1 cellular context compared by ENCODE assay signal in genomic region chr5:81848368-81848767, GRCh38.
TF ChIP-seq lines count a peak whose summit lies in the region.

No MANE protein-coding gene starts in this region.

TF ChIP-seq in SK-N-SH, 30 proteins besides CTCF, POLR2A, EP300 and RAD21 (continued from another document):
- TF ChIP-seq, protein P1, sequence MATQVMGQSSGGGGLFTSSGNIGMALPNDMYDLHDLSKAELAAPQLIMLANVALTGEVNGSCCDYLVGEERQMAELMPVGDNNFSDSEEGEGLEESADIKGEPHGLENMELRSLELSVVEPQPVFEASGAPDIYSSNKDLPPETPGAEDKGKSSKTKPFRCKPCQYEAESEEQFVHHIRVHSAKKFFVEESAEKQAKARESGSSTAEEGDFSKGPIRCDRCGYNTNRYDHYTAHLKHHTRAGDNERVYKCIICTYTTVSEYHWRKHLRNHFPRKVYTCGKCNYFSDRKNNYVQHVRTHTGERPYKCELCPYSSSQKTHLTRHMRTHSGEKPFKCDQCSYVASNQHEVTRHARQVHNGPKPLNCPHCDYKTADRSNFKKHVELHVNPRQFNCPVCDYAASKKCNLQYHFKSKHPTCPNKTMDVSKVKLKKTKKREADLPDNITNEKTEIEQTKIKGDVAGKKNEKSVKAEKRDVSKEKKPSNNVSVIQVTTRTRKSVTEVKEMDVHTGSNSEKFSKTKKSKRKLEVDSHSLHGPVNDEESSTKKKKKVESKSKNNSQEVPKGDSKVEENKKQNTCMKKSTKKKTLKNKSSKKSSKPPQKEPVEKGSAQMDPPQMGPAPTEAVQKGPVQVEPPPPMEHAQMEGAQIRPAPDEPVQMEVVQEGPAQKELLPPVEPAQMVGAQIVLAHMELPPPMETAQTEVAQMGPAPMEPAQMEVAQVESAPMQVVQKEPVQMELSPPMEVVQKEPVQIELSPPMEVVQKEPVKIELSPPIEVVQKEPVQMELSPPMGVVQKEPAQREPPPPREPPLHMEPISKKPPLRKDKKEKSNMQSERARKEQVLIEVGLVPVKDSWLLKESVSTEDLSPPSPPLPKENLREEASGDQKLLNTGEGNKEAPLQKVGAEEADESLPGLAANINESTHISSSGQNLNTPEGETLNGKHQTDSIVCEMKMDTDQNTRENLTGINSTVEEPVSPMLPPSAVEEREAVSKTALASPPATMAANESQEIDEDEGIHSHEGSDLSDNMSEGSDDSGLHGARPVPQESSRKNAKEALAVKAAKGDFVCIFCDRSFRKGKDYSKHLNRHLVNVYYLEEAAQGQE (IDR thresholded peaks at IDR 0.05; ENCODE audit: low read depth, low read length) = no peak
- no peak for TF ChIP-seq FOXM1 (IDR thresholded peaks at IDR 0.05; ENCODE audit: low read depth)
- TF ChIP-seq, protein P2, sequence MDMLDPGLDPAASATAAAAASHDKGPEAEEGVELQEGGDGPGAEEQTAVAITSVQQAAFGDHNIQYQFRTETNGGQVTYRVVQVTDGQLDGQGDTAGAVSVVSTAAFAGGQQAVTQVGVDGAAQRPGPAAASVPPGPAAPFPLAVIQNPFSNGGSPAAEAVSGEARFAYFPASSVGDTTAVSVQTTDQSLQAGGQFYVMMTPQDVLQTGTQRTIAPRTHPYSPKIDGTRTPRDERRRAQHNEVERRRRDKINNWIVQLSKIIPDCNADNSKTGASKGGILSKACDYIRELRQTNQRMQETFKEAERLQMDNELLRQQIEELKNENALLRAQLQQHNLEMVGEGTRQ (IDR thresholded peaks at IDR 0.05; ENCODE audit: borderline replicate concordance, low read depth, low read length) = no peak
